In the genomic region with DNA sequence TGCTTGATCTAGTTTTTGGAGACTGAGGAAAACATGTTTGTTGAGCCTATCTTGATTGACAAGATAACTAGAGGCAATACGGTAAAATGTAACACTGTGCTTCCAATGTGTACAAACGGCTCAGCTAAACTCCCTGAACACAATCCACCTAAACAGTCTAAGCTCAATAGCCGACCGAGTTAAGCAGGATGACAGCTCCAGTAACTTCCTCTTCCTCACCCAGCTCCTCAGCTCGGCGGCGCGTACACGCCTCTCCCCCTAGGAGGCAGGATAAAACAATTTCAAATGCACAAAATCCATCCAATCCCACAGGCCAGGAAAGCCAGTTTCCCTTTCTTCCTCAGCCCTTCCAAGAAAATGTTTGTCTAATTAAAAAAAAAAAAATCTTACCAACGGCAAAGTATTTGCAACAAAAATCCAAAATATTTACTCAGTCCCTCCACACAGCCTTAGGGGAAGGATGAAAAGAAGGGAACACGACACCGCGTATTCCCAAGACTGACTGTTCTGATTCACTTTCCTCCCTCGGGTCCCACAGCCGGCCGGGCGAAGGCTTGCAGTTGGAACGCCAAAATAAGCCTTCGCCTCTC, we compare ENCODE assay signal across 8 cellular contexts. TPM values are rescaled to one million over a fixed set of nuclear protein-coding genes. Genes with fewer than 3 reads are reported as not detected.
A peak's percentile ranks its signal among the peaks of the same experiment; 100 is the strongest.
DNase-seq lines count a peak whose midpoint lies in the region; ATAC-seq, FAIRE-seq and TF ChIP-seq lines count a peak whose summit lies in the region.

No MANE protein-coding gene starts in this region.

- peak; percentile 83 for FAIRE-seq in GM12891 (lab: Jason Lieb, UNC)
- peak; percentile 89 for FAIRE-seq in HepG2 (lab: Jason Lieb, UNC)

- H3K36me3 ChIP-seq in HepG2 (replicated peaks in 1 of 2; ENCODE audit: control insufficient read depth in 1 of 2, insufficient read depth in 2 of 2, low read length in 2 of 2): no peaks in the 10 kb centered on the region

- TF ChIP-seq RAD21 in HepG2 (CRISPR knock-in tag; IDR thresholded peaks at IDR 0.05): no peak

- no peak for TF ChIP-seq POLR2A in GM12891 (IDR thresholded peaks at IDR 0.05; ENCODE audit: low read depth, low read length)
- peak; percentile 42 to 54; a peak in 2 of 4 replicates for TF ChIP-seq POLR2A in HepG2 (IDR thresholded peaks at IDR 0.05; ENCODE audit: insufficient read depth in 1 of 2, low read depth in 2 of 2, low read length in 2 of 2)

- H2AFZ ChIP-seq in HepG2 (ENCODE audit: low read length): no peak overlapping the region

- in situ Hi-C loops in HepG2 (cut with HindIII; ENCODE audit: extremely low pct_ligation_motif_present, low pct_unique_long_range_greater_than_20kb): loop anchor here (5.0 kb wide), 1 partner anchor 44 kb away; a partner anchor contains a TSS

- H3K27me3 ChIP-seq in HepG2 (ENCODE audit: control insufficient read depth in 1 of 2, insufficient read depth in 2 of 2, low read length in 2 of 2): no peaks in the 10 kb centered on the region; a peak in 1 of 5 replicates

- peak overlapping the region; percentile 95 for H3K9ac ChIP-seq in HepG2 (ENCODE audit: insufficient read depth, low read depth, low read length)

- peak; percentile 58 for TF ChIP-seq CTCF in HepG2 (CRISPR knock-in tag; IDR thresholded peaks at IDR 0.05)

- peak overlapping the region; percentile 86 for H3K4me2 ChIP-seq in HepG2 (ENCODE audit: low read depth, low read length)

- TF ChIP-seq EP300 in HepG2 (IDR thresholded peaks at IDR 0.05; ENCODE audit: low read depth in 2 of 2, low read length in 2 of 2) (no peak), HepG2 (CRISPR knock-in tag; IDR thresholded peaks at IDR 0.05; ENCODE audit: borderline replicate concordance) (no peak)

- peak overlapping the region; percentile 93 for H3K27ac ChIP-seq in HepG2 (ENCODE audit: extremely low read length, insufficient read depth, low read length)

- POLR2A ChIA-PET in HepG2 (lab: Yijun Ruan, JAX): interaction anchor here (1.3 to 2.8 kb wide), 6 partner anchors 9 to 319 kb away, joined by 3 to 44 read pairs (median 4); a partner anchor contains a TSS

- peak overlapping the region; percentile 94 to 100 (median 99) for H3K4me3 ChIP-seq in HepG2 (replicated peaks in 1 of 3; ENCODE audit: insufficient read depth in 1 of 3, low read depth in 2 of 3, low read length in 3 of 3)

- CTCF ChIA-PET in HepG2 (lab: Yijun Ruan, JAX; ENCODE audit: low intra/inter-chr PET ratio, low total read pairs): no interaction called here

- H3K79me2 ChIP-seq in HepG2 (ENCODE audit: insufficient read depth, low read length): peaks cover 59% of the 10 kb centered on the region

- intact Hi-C loops in HepG2 (cut with micrococcal nuclease; ENCODE audit: unreplicated experiment): loop anchor here (5.0 kb wide), 1 partner anchor 64 kb away; no protein-coding TSS in a partner anchor

- H3K9me3 ChIP-seq in HepG2 (ENCODE audit: low read length): no peaks in the 10 kb centered on the region

- 2% methylated on average over 15 of the region's 19 CpGs for WGBS in HepG2 (ENCODE audit: low lambda C conversion rate)

- DNase-seq in A172 (ENCODE audit: low spot score): peak; percentile 62
- DNase-seq in GM12891 (ENCODE audit: insufficient read length, low spot score): no peak
- DNase-seq in NCI-H524 (lab: John Stamatoyannopoulos, UW): peak; percentile 0 to 63
- DNase-seq in activated CD4-positive, alpha-beta T cell treated with anti-CD3 and anti-CD28 coated beads for 48 hours: peak; percentile 65
- peak; percentile 66 for DNase-seq in ecto neural progenitor cell (ENCODE audit: low spot score)
- DNase-seq in HepG2 (ENCODE audit: low spot score): peak; percentile 85
- peak; percentile 25 for DNase-seq in stimulated activated CD8-positive, alpha-beta memory T cell treated with anti-CD3 and anti-CD28 coated beads, Interleukin-12 subunit alpha, Interleukin-12 subunit beta, amount 100 ng/mL, for 24 hours (ENCODE audit: extremely low read depth)

- H3K4me1 ChIP-seq in HepG2 (ENCODE audit: insufficient read depth, low read length): peaks cover 36% of the 10 kb centered on the region

- ATAC-seq in HG03432 (IDR thresholded peaks at IDR 0.05; ENCODE audit: unreplicated experiment): peak; percentile 17
- ATAC-seq in HepG2: peak; percentile 82

- BruUV-seq in HepG2 (replicated peaks; lab: Mats Ljungman, UMichigan): TSS peak; percentile 83

- no peaks in the 10 kb centered on the region; the same call in 1 of the 2 replicates for H4K20me1 ChIP-seq in HepG2 (ENCODE audit: insufficient read depth, low read length)

TF ChIP-seq in GM12891, 5 proteins besides CTCF, POLR2A, EP300 and RAD21:
- TF ChIP-seq SPI1 (IDR thresholded peaks at IDR 0.05; ENCODE audit: low read depth, low read length) (no peak), PAX5 (IDR thresholded peaks at IDR 0.05; ENCODE audit: insufficient read depth, low read length, severe bottlenecking) (no peak), TAF1 (IDR thresholded peaks at IDR 0.05; ENCODE audit: low read depth, low read length) (no peak)
TF ChIP-seq in GM12891: peak in this region for 0.

TF ChIP-seq in HepG2, 621 proteins besides CTCF, POLR2A, EP300 and RAD21 (continues in another document):
- TF ChIP-seq, protein P1, sequence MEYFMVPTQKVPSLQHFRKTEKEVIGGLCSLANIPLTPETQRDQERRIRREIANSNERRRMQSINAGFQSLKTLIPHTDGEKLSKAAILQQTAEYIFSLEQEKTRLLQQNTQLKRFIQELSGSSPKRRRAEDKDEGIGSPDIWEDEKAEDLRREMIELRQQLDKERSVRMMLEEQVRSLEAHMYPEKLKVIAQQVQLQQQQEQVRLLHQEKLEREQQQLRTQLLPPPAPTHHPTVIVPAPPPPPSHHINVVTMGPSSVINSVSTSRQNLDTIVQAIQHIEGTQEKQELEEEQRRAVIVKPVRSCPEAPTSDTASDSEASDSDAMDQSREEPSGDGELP (IDR thresholded peaks at IDR 0.05; ENCODE audit: borderline replicate concordance, low read depth): no peak

RNA-seq across cellular contexts. Expression of a gene that starts 1.0 kb away (rescaled TPM):
- total RNA-seq in A172 (2014; rRNA removed; shearing (Covaris generic)): 4.6 and 4.7 TPM in 2 replicates
- 1.1 TPM for polyA plus RNA-seq in GM12891 (2012; ENCODE audit: low read depth, missing spikeins)
- 13.5 and 33.3 TPM in 2 replicates for total RNA-seq in HepG2 (2016; rRNA removed; fragmentation: Illumina TruSeq; extraction: Trizol)
- 58.5 and 71.5 TPM in 2 replicates for total RNA-seq in HepG2 (2016; cell fraction: cytosol; rRNA removed; fragmentation: Illumina TruSeq; extraction: Trizol; ENCODE audit: low read depth)
- total RNA-seq in HepG2 (2016; cell fraction: insoluble cytoplasmic fraction; rRNA removed; fragmentation: Illumina TruSeq; extraction: Trizol): 14.5 and 30.1 TPM in 2 replicates
- 17.4 and 18.7 TPM in 2 replicates for total RNA-seq in HepG2 (2016; cell fraction: membrane; rRNA removed; fragmentation: Illumina TruSeq; extraction: Trizol)
- 17.2 and 19.6 TPM in 2 replicates for total RNA-seq in HepG2 (2016; cell fraction: nucleus; rRNA removed; fragmentation: Illumina TruSeq; extraction: Trizol)
- polyA plus RNA-seq in HepG2 (2011; rRNA removed): 7.2 and 7.9 TPM in 2 replicates
- polyA plus RNA-seq in HepG2 (2011; cell fraction: cytosol; rRNA removed): 3.4 and 5.3 TPM in 2 replicates
- polyA plus RNA-seq in HepG2 (2011; cell fraction: nucleus; rRNA removed): 6.9 and 8.7 TPM in 2 replicates
- 12.0 and 14.2 TPM in 2 replicates for polyA plus RNA-seq in HepG2 (2012)
- 0.74 and 0.78 TPM in 2 replicates for polyA plus RNA-seq in HepG2 (2016; cell fraction: cytosol; fragmentation: Illumina TruSeq; extraction: Trizol; ENCODE audit: low read depth)
- polyA plus RNA-seq in HepG2 (2016; cell fraction: insoluble cytoplasmic fraction; fragmentation: Illumina TruSeq; extraction: Trizol; ENCODE audit: low read depth): 17.9 and 19.3 TPM in 2 replicates
- polyA plus RNA-seq in HepG2 (2016; cell fraction: membrane; fragmentation: Illumina TruSeq; extraction: Trizol; ENCODE audit: low read depth): 4.2 and 4.3 TPM in 2 replicates
- polyA plus RNA-seq in HepG2 (2016; cell fraction: nucleus; fragmentation: Illumina TruSeq; extraction: Trizol; ENCODE audit: insufficient read depth, low read depth): 12.5 and 14.3 TPM in 2 replicates
- 21.7 and 27.8 TPM in 2 replicates for polyA minus RNA-seq in HepG2 (2011; rRNA and poly(A)+ RNA removed; ENCODE audit: low replicate concordance)
- 27.0 and 36.9 TPM in 2 replicates for polyA minus RNA-seq in HepG2 (2011; cell fraction: cytosol; rRNA and poly(A)+ RNA removed)
- 45.2 and 52.0 TPM in 2 replicates for polyA minus RNA-seq in HepG2 (2011; cell fraction: nucleus; rRNA and poly(A)+ RNA removed)

RNA-seq across cellular contexts. Expression of a gene that starts 44.5 kb away (rescaled TPM):
- total RNA-seq in A172 (2014; rRNA removed; shearing (Covaris generic)): 35.2 and 50.4 TPM in 2 replicates
- polyA plus RNA-seq in GM12891 (2012; ENCODE audit: low read depth, missing spikeins): 31.5 TPM
- total RNA-seq in HepG2 (2016; rRNA removed; fragmentation: Illumina TruSeq; extraction: Trizol): 61.5 and 86.1 TPM in 2 replicates
- total RNA-seq in HepG2 (2016; cell fraction: cytosol; rRNA removed; fragmentation: Illumina TruSeq; extraction: Trizol; ENCODE audit: low read depth): 24.2 and 24.6 TPM in 2 replicates
- 59.8 and 88.0 TPM in 2 replicates for total RNA-seq in HepG2 (2016; cell fraction: insoluble cytoplasmic fraction; rRNA removed; fragmentation: Illumina TruSeq; extraction: Trizol)
- total RNA-seq in HepG2 (2016; cell fraction: membrane; rRNA removed; fragmentation: Illumina TruSeq; extraction: Trizol): 28.9 and 30.9 TPM in 2 replicates
- total RNA-seq in HepG2 (2016; cell fraction: nucleus; rRNA removed; fragmentation: Illumina TruSeq; extraction: Trizol): 37.9 and 38.5 TPM in 2 replicates
- polyA plus RNA-seq in HepG2 (2011; rRNA removed): 14.7 and 23.3 TPM in 2 replicates
- polyA plus RNA-seq in HepG2 (2011; cell fraction: cytosol; rRNA removed): 7.4 and 10.3 TPM in 2 replicates
- 3.6 and 6.4 TPM in 2 replicates for polyA plus RNA-seq in HepG2 (2011; cell fraction: nucleus; rRNA removed)
- polyA plus RNA-seq in HepG2 (2012): 17.1 and 30.1 TPM in 2 replicates
- 17.6 and 17.9 TPM in 2 replicates for polyA plus RNA-seq in HepG2 (2016; cell fraction: cytosol; fragmentation: Illumina TruSeq; extraction: Trizol; ENCODE audit: low read depth)
- polyA plus RNA-seq in HepG2 (2016; cell fraction: insoluble cytoplasmic fraction; fragmentation: Illumina TruSeq; extraction: Trizol; ENCODE audit: low read depth): 78.7 and 83.9 TPM in 2 replicates
- polyA plus RNA-seq in HepG2 (2016; cell fraction: membrane; fragmentation: Illumina TruSeq; extraction: Trizol; ENCODE audit: low read depth): 21.9 and 24.3 TPM in 2 replicates
- polyA plus RNA-seq in HepG2 (2016; cell fraction: nucleus; fragmentation: Illumina TruSeq; extraction: Trizol; ENCODE audit: insufficient read depth, low read depth): 34.0 and 38.0 TPM in 2 replicates
- 2.9 and 3.6 TPM in 2 replicates for polyA minus RNA-seq in HepG2 (2011; rRNA and poly(A)+ RNA removed; ENCODE audit: low replicate concordance)
- 7.6 and 8.1 TPM in 2 replicates for polyA minus RNA-seq in HepG2 (2011; cell fraction: cytosol; rRNA and poly(A)+ RNA removed)
- 33.4 and 37.1 TPM in 2 replicates for polyA minus RNA-seq in HepG2 (2011; cell fraction: nucleus; rRNA and poly(A)+ RNA removed)
